Comparison of ENCODE assay signal across 17 cellular contexts in genomic region chrX:69216911-69217310, GRCh38.
"Had no signal": no experiment of that assay in that cellular context is flagged by ENCODE, and none has a peak within 500 bp of the region (broad histone marks: within the 10 kb centered on the region; RNA-seq: fewer than 3 reads in every experiment).

No MANE protein-coding gene starts in this region.

- H3K27ac ChIP-seq: cardiac muscle cell, colonic mucosa, SK-N-MC had no signal

- ATAC-seq: activated CD8-positive, alpha-beta T cell treated with anti-CD3 and anti-CD28 coated beads for 36 hours; activated T-cell treated with anti-CD3 and anti-CD28 coated beads, Interleukin-2, amount 50 U/mL, for 72 hours; stimulated activated effector memory CD8-positive, alpha-beta T cell treated with anti-CD3 and anti-CD28 coated beads, Interleukin-12 subunit alpha, Interleukin-12 subunit beta, amount 100 ng/mL, for 72 hours; T-cell had no signal

- DNase-seq: activated CD8-positive, alpha-beta memory T cell treated with anti-CD3 and anti-CD28 coated beads, Interleukin-2, amount 50 U/mL, for 4 hours; activated CD8-positive, alpha-beta T cell treated with anti-CD3 and anti-CD28 coated beads for 36 hours; activated gamma-delta T cell treated with Interleukin-2 at 50 U/mL for 16 hours; activated naive CD8-positive, alpha-beta T cell treated with anti-CD3 and anti-CD28 coated beads, Interleukin-2, amount 10 ng/mL, durations not matched to agents 7 days and 5 days; activated T-cell treated with anti-CD3 and anti-CD28 coated beads, Interleukin-2, amount 50 U/mL, for 72 hours; aorta; colonic mucosa; effector CD8-positive, alpha-beta T cell; glutamatergic neuron; mesenchymal stem cell; retina; small intestine; T-cell; T1000 had no signal

- H3K27me3 ChIP-seq: cardiac muscle cell, colonic mucosa had no signal

- H3K36me3 ChIP-seq: cardiac muscle cell, colonic mucosa had no signal

- H3K9me3 ChIP-seq: colonic mucosa had no signal

- H3K4me3 ChIP-seq: cardiac muscle cell, colonic mucosa, SK-N-MC had no signal

- H3K4me1 ChIP-seq: colonic mucosa had no signal
